In the genomic region with DNA sequence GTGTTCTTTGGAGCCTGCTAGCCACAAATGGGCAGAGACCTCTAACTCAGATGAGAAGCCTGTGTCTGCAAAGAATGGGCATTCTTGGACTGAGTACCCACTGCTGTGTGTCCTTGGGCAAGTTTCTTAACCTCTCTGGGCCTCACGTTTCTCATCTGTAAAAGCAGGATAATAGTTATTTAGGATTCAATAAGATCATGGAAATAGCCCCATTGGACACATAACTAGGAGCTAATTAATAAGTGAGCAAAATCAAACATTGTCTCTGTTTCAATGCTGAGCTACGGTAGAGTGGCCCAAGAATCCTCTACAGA, we compare ENCODE assay signal across 1 cellular context.
TF ChIP-seq lines count a peak whose summit lies in the region.

No MANE protein-coding gene starts in this region.

TF ChIP-seq in SK-N-SH treated with all-trans-retinoic acid at 6 μM for 48 hours, 23 proteins besides CTCF, POLR2A, EP300 and RAD21 (continued from another document):
- no peak for TF ChIP-seq POU6F1 (CRISPR knock-in tag; IDR thresholded peaks at IDR 0.05; ENCODE audit: borderline replicate concordance, low read depth)
- no peak for TF ChIP-seq ZFP30 (CRISPR knock-in tag; IDR thresholded peaks at IDR 0.05)
- TF ChIP-seq, protein P1, sequence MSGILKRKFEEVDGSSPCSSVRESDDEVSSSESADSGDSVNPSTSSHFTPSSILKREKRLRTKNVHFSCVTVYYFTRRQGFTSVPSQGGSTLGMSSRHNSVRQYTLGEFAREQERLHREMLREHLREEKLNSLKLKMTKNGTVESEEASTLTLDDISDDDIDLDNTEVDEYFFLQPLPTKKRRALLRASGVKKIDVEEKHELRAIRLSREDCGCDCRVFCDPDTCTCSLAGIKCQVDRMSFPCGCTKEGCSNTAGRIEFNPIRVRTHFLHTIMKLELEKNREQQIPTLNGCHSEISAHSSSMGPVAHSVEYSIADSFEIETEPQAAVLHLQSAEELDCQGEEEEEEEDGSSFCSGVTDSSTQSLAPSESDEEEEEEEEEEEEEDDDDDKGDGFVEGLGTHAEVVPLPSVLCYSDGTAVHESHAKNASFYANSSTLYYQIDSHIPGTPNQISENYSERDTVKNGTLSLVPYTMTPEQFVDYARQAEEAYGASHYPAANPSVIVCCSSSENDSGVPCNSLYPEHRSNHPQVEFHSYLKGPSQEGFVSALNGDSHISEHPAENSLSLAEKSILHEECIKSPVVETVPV (CRISPR knock-in tag; IDR thresholded peaks at IDR 0.05) = no peak
- TF ChIP-seq SNAI2 (CRISPR knock-in tag; IDR thresholded peaks at IDR 0.05) = no peak
- no peak for TF ChIP-seq TCF4 (CRISPR knock-in tag; IDR thresholded peaks at IDR 0.05; ENCODE audit: borderline replicate concordance)
- TF ChIP-seq GLIS3 (CRISPR knock-in tag; IDR thresholded peaks at IDR 0.05) = no peak
- no peak for TF ChIP-seq PATZ1 (CRISPR knock-in tag; IDR thresholded peaks at IDR 0.05; ENCODE audit: borderline replicate concordance)
- TF ChIP-seq ZNF8 (CRISPR knock-in tag; IDR thresholded peaks at IDR 0.05) = no peak
- no peak for TF ChIP-seq PPARA (CRISPR knock-in tag; IDR thresholded peaks at IDR 0.05; ENCODE audit: borderline replicate concordance)
- TF ChIP-seq TOX (CRISPR knock-in tag; IDR thresholded peaks at IDR 0.05; ENCODE audit: borderline replicate concordance) = no peak
